26 cellular contexts compared by ENCODE assay signal in genomic region chr6:163903528-163903927, GRCh38.
"Had no signal": no experiment of that assay in that cellular context is flagged by ENCODE, and none has a peak within 500 bp of the region (broad histone marks: within the 10 kb centered on the region; RNA-seq: fewer than 3 reads in every experiment).

No MANE protein-coding gene starts in this region.

- H3K9me3 ChIP-seq: colonic mucosa had no signal

- H3K36me3 ChIP-seq: cardiac muscle cell, colonic mucosa had no signal

- H3K27ac Mint-ChIP-seq: activated CD4-positive, alpha-beta T cell treated with anti-CD3 and anti-CD28 coated beads, Interleukin-2, amount 10 ng/mL, durations not matched to agents 7 days and 5 days; activated CD8-positive, alpha-beta T cell treated with anti-CD3 and anti-CD28 coated beads for 36 hours; activated naive CD8-positive, alpha-beta T cell; activated T-helper 17 cell treated with anti-CD3 and anti-CD28 coated beads, Interleukin-2, amount 50 U/mL, for 72 hours had no signal

- H3K27ac ChIP-seq: cardiac muscle cell, colonic mucosa had no signal

- H3K36me3 Mint-ChIP-seq: activated naive CD8-positive, alpha-beta T cell had no signal

- H3K9me3 Mint-ChIP-seq: activated CD4-positive, alpha-beta T cell treated with anti-CD3 and anti-CD28 coated beads, Interleukin-2, amount 10 ng/mL, durations not matched to agents 7 days and 5 days; activated CD8-positive, alpha-beta T cell treated with anti-CD3 and anti-CD28 coated beads for 36 hours; activated T-cell treated with anti-CD3 and anti-CD28 coated beads, Interleukin-2, amount 50 U/mL, for 4 hours; activated T-helper 17 cell treated with anti-CD3 and anti-CD28 coated beads, Interleukin-2, amount 50 U/mL, for 72 hours had no signal

- DNase-seq: activated CD4-positive, alpha-beta T cell treated with anti-CD3 and anti-CD28 coated beads for 1 hour; activated CD4-positive, alpha-beta T cell treated with anti-CD3 and anti-CD28 coated beads for 4 hours; activated CD4-positive, alpha-beta T cell treated with anti-CD3 and anti-CD28 coated beads, Interleukin-2, amount 10 ng/mL, durations not matched to agents 7 days and 5 days; activated CD4-positive, alpha-beta T cell treated with anti-CD3 and anti-CD28 coated beads, Interleukin-2, amount 50 U/mL, for 4 hours; activated CD4-positive, CD25-positive, alpha-beta regulatory T cell; activated CD8-positive, alpha-beta memory T cell treated with anti-CD3 and anti-CD28 coated beads for 24 hours; activated CD8-positive, alpha-beta T cell treated with anti-CD3 and anti-CD28 coated beads for 36 hours; activated effector memory CD4-positive, alpha-beta T cell treated with Interleukin-2 at 50 U/mL for 16 hours; activated gamma-delta T cell treated with Interleukin-2 at 50 U/mL for 16 hours; activated naive CD4-positive, alpha-beta T cell treated with anti-CD3 and anti-CD28 coated beads, Interleukin-2, amount 50 U/mL, for 16 hours; activated naive CD4-positive, alpha-beta T cell treated with Interleukin-2 at 50 U/mL for 16 hours; activated T-cell treated with anti-CD3 and anti-CD28 coated beads, Interleukin-2, amount 50 U/mL, for 4 hours; amniotic stem cell; anterior cingulate cortex; central memory CD4-positive, alpha-beta T cell; cerebellar nuclear complex; colonic mucosa; effector CD8-positive, alpha-beta T cell; foreskin fibroblast; T-helper 2 cell had no signal

- FAIRE-seq: astrocyte, frontal cortex had no signal

- H3K27me3 Mint-ChIP-seq: activated CD4-positive, alpha-beta T cell treated with anti-CD3 and anti-CD28 coated beads, Interleukin-2, amount 10 ng/mL, durations not matched to agents 7 days and 5 days had no signal

- H3K27me3 ChIP-seq: cardiac muscle cell, colonic mucosa had no signal

- ATAC-seq: activated CD8-positive, alpha-beta T cell treated with anti-CD3 and anti-CD28 coated beads for 36 hours; activated T-cell treated with anti-CD3 and anti-CD28 coated beads, Interleukin-2, amount 50 U/mL, for 4 hours; activated T-helper 17 cell treated with anti-CD3 and anti-CD28 coated beads, Interleukin-2, amount 50 U/mL, for 72 hours; esophagus mucosa had no signal

- H3K4me3 Mint-ChIP-seq: activated CD4-positive, alpha-beta T cell treated with anti-CD3 and anti-CD28 coated beads, Interleukin-2, amount 10 ng/mL, durations not matched to agents 7 days and 5 days; activated CD8-positive, alpha-beta T cell treated with anti-CD3 and anti-CD28 coated beads for 36 hours; activated naive CD8-positive, alpha-beta T cell; activated T-cell treated with anti-CD3 and anti-CD28 coated beads, Interleukin-2, amount 50 U/mL, for 4 hours; activated T-helper 17 cell treated with anti-CD3 and anti-CD28 coated beads, Interleukin-2, amount 50 U/mL, for 72 hours had no signal

- H3K4me3 ChIP-seq: cardiac muscle cell, colonic mucosa had no signal

- H3K4me1 Mint-ChIP-seq: activated CD4-positive, alpha-beta T cell treated with anti-CD3 and anti-CD28 coated beads, Interleukin-2, amount 10 ng/mL, durations not matched to agents 7 days and 5 days; activated T-helper 17 cell treated with anti-CD3 and anti-CD28 coated beads, Interleukin-2, amount 50 U/mL, for 72 hours had no signal

- H3K4me1 ChIP-seq: colonic mucosa had no signal
